10 cellular contexts compared by ENCODE assay signal in genomic region chr17:55394357-55395021, GRCh38. TPM values are rescaled to one million over a fixed set of nuclear protein-coding genes. Genes with fewer than 3 reads are reported as not detected.
DNase-seq lines count a peak whose midpoint lies in the region; ATAC-seq and TF ChIP-seq lines count a peak whose summit lies in the region.
"Had no signal": no experiment of that assay in that cellular context is flagged by ENCODE, and none has a peak within 500 bp of the region (broad histone marks: within the 10 kb centered on the region; RNA-seq: fewer than 3 reads in every experiment).

No MANE protein-coding gene starts in this region.

- H3F3A ChIP-seq in PC-9 (ENCODE audit: insufficient read depth, low read depth): no peaks in the 10 kb centered on the region

- no peaks in the 10 kb centered on the region for H3K79me2 ChIP-seq in PC-9 (ENCODE audit: low read depth)

- WGBS in liver: 58% methylated on average over 6 of the region's 6 CpGs

- H3K27me3 Mint-ChIP-seq in T-cell: no peaks in the 10 kb centered on the region
- H3K27me3 Mint-ChIP-seq in activated T-cell treated with anti-CD3 and anti-CD28 coated beads, Interleukin-2, amount 50 U/mL, for 24 hours: no peaks in the 10 kb centered on the region

- intact Hi-C loops in PC-9 (cut with micrococcal nuclease; ENCODE audit: unreplicated experiment): no loop called here

- H2AFZ ChIP-seq in PC-9: no peak overlapping the region

- H4K20me1 ChIP-seq in PC-9 (ENCODE audit: insufficient read depth): no peaks in the 10 kb centered on the region

- ATAC-seq in T-cell (replicated peaks in 1 of 4): no peak

- DNase-seq in NCI-H2171 treated with DMSO at 0.1 percent for 48 hours (lab: John Stamatoyannopoulos, UW) (peak; percentile 35), NCI-H2171 (lab: John Stamatoyannopoulos, UW) (no peak), T-cell (no peak), PC-9 (no peak)
- DNase-seq in activated effector memory CD4-positive, alpha-beta T cell treated with anti-CD3 and anti-CD28 coated beads, Interleukin-2, amount 50 U/mL, for 16 hours: no peak
- no peak for DNase-seq in activated T-cell treated with anti-CD3 and anti-CD28 coated beads, Interleukin-2, amount 50 U/mL, for 24 hours
- DNase-seq: caudate nucleus had no signal

- TF ChIP-seq RAD21 in liver (IDR thresholded peaks at IDR 0.05): peak; percentile 32 to 55

- H3K4me1 ChIP-seq in liver (ENCODE audit: control insufficient read depth in 4 of 4, insufficient read depth in 4 of 4, low read length in 3 of 4) (peaks cover 6 to 24% (median 22%) of the 10 kb centered on the region in 4 donors), subcutaneous abdominal adipose tissue (ENCODE audit: control insufficient read depth in 5 of 5, insufficient read depth in 5 of 5, low read length in 5 of 5) (peaks cover 0 to 43% (median 27%) of the 10 kb centered on the region in 5 donors), PC-9 (replicated peaks; ENCODE audit: insufficient read depth) (no peaks in the 10 kb centered on the region)
- H3K4me1 ChIP-seq: suprapubic skin had no signal

- CTCF ChIA-PET in T-cell (lab: Charles Lee) (no interaction called here), PC-9 (lab: Charles Lee) (interaction anchor here (0.7 kb wide), 1 partner anchor 16 kb away, joined by 3 read pairs; no protein-coding TSS in a partner anchor)

- H3K9ac ChIP-seq in liver (ENCODE audit: low read depth in 1 of 2, low read length in 2 of 2): no peak overlapping the region
- peak overlapping the region in 1 of 5 donors; percentile 22 for H3K9ac ChIP-seq in subcutaneous abdominal adipose tissue (ENCODE audit: low read length in 5 of 5)

- H3K4me2 ChIP-seq in PC-9: no peak overlapping the region

- H3K27me3 ChIP-seq in liver (ENCODE audit: control insufficient read depth in 4 of 4, insufficient read depth in 4 of 4, low read length in 3 of 4) (no peaks in the 10 kb centered on the region), subcutaneous abdominal adipose tissue (ENCODE audit: control insufficient read depth in 5 of 5, insufficient read depth in 4 of 5, low read length in 5 of 5) (no peaks in the 10 kb centered on the region), PC-9 (ENCODE audit: insufficient read depth, low read depth) (no peaks in the 10 kb centered on the region)
- H3K27me3 ChIP-seq: suprapubic skin had no signal

- TF ChIP-seq CTCF in liver (IDR thresholded peaks at IDR 0.05; ENCODE audit: low read depth, low read length, missing input control) (no peak), PC-9 (conservative IDR thresholded peaks at IDR 0.05) (no peak)

- H3K36me3 Mint-ChIP-seq in T-cell: peaks cover 33% of the 10 kb centered on the region
- peaks cover 46% of the 10 kb centered on the region for H3K36me3 Mint-ChIP-seq in activated T-cell treated with anti-CD3 and anti-CD28 coated beads, Interleukin-2, amount 50 U/mL, for 24 hours (ENCODE audit: low read depth)

- H3K27ac ChIP-seq in liver (ENCODE audit: low read depth in 1 of 2, low read length in 2 of 2) (peak overlapping the region; percentile 8 to 48), subcutaneous abdominal adipose tissue (ENCODE audit: low read depth, low read length) (peak overlapping the region; percentile 48), PC-9 (no peak overlapping the region)
- H3K27ac ChIP-seq: suprapubic skin had no signal

- H3K9me3 ChIP-seq in liver (ENCODE audit: control insufficient read depth in 4 of 4, low read length in 3 of 4) (no peaks in the 10 kb centered on the region), subcutaneous abdominal adipose tissue (ENCODE audit: control insufficient read depth in 5 of 5, low read length in 5 of 5) (no peaks in the 10 kb centered on the region), PC-9 (ENCODE audit: insufficient read depth, low read depth) (no peaks in the 10 kb centered on the region)
- H3K9me3 ChIP-seq: suprapubic skin had no signal

- H3K36me3 ChIP-seq in liver (ENCODE audit: control insufficient read depth in 4 of 4, insufficient read depth in 3 of 4, low read depth in 1 of 4, low read length in 3 of 4) (peaks cover 0 to 6% (median 1%) of the 10 kb centered on the region in 4 donors), subcutaneous abdominal adipose tissue (ENCODE audit: control insufficient read depth in 5 of 5, insufficient read depth in 5 of 5, low read length in 5 of 5) (peaks cover 26 to 50% (median 36%) of the 10 kb centered on the region in 5 donors), PC-9 (ENCODE audit: low read depth) (peaks cover under 1% of the 10 kb centered on the region; the same call in 1 of the 2 replicates)

- H3K4me3 Mint-ChIP-seq in T-cell: no peak overlapping the region
- no peak overlapping the region for H3K4me3 Mint-ChIP-seq in activated T-cell treated with anti-CD3 and anti-CD28 coated beads, Interleukin-2, amount 50 U/mL, for 24 hours

- no TSS peak for BruUV-seq in PC-9 (replicated peaks; lab: Mats Ljungman, UMichigan)

- peak overlapping the region; percentile 3 to 27 for H3K27ac Mint-ChIP-seq in T-cell
- no peak overlapping the region for H3K27ac Mint-ChIP-seq in activated T-cell treated with anti-CD3 and anti-CD28 coated beads, Interleukin-2, amount 50 U/mL, for 24 hours

- 0 out of 2 replicates have a peak, but pooled peaks cover 7% of the 10 kb centered on the region for H3K9me2 ChIP-seq in PC-9 (ENCODE audit: insufficient read depth)

- POLR2A ChIA-PET in T-cell (lab: Charles Lee): interaction anchor here in 1 of 2 donors (0.6 kb wide), 1 partner anchor 20 kb away, joined by 3 read pairs; no protein-coding TSS in a partner anchor
- POLR2A ChIA-PET in PC-9 (lab: Charles Lee; ENCODE audit: unreplicated experiment): no interaction called here

- no peak overlapping the region for H3K4me3 ChIP-seq in liver (ENCODE audit: low read depth in 1 of 3, low read length in 3 of 3)
- no peak overlapping the region for H3K4me3 ChIP-seq in subcutaneous abdominal adipose tissue (ENCODE audit: low read depth in 1 of 5, low read length in 5 of 5)
- no peak overlapping the region for H3K4me3 ChIP-seq in PC-9
- H3K4me3 ChIP-seq: suprapubic skin had no signal

- no peaks in the 10 kb centered on the region for H3K9me3 Mint-ChIP-seq in T-cell
- no peaks in the 10 kb centered on the region for H3K9me3 Mint-ChIP-seq in activated T-cell treated with anti-CD3 and anti-CD28 coated beads, Interleukin-2, amount 50 U/mL, for 24 hours

- no peaks in the 10 kb centered on the region for H3K4me1 Mint-ChIP-seq in T-cell
- no peaks in the 10 kb centered on the region for H3K4me1 Mint-ChIP-seq in activated T-cell treated with anti-CD3 and anti-CD28 coated beads, Interleukin-2, amount 50 U/mL, for 24 hours (ENCODE audit: low read depth)

TF ChIP-seq in liver, 16 proteins besides CTCF, POLR2A, EP300 and RAD21 (continues in another document):
- TF ChIP-seq MAX (IDR thresholded peaks at IDR 0.05) (peak; percentile 47), HNF4G (IDR thresholded peaks at IDR 0.05) (peak; percentile 83), YY1 (IDR thresholded peaks at IDR 0.05) (peak; percentile 61), NR2F2 (IDR thresholded peaks at IDR 0.05) (no peak), JUND (IDR thresholded peaks at IDR 0.05) (peak; percentile 46 to 71), TAF1 (conservative IDR thresholded peaks at IDR 0.05) (no peak), FOXA1 (IDR thresholded peaks at IDR 0.05) (peak; percentile 76)
- TF ChIP-seq, protein P1, sequence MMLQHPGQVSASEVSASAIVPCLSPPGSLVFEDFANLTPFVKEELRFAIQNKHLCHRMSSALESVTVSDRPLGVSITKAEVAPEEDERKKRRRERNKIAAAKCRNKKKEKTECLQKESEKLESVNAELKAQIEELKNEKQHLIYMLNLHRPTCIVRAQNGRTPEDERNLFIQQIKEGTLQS (IDR thresholded peaks at IDR 0.05): peak; percentile 50
- TF ChIP-seq, protein P2, sequence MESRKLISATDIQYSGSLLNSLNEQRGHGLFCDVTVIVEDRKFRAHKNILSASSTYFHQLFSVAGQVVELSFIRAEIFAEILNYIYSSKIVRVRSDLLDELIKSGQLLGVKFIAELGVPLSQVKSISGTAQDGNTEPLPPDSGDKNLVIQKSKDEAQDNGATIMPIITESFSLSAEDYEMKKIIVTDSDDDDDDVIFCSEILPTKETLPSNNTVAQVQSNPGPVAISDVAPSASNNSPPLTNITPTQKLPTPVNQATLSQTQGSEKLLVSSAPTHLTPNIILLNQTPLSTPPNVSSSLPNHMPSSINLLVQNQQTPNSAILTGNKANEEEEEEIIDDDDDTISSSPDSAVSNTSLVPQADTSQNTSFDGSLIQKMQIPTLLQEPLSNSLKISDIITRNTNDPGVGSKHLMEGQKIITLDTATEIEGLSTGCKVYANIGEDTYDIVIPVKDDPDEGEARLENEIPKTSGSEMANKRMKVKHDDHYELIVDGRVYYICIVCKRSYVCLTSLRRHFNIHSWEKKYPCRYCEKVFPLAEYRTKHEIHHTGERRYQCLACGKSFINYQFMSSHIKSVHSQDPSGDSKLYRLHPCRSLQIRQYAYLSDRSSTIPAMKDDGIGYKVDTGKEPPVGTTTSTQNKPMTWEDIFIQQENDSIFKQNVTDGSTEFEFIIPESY (IDR thresholded peaks at IDR 0.05): peak; percentile 38

RNA-seq across cellular contexts. Expression of gene MMD, which starts 27.1 kb away (rescaled TPM):
- 10 to 100 TPM; 12.8 to 26.3 (median 17.5) TPM for total RNA-seq in T-cell
- 10 to 100 TPM; 12.9 to 18.7 TPM for total RNA-seq in liver
- polyA plus RNA-seq in liver: 1 to 10 TPM; 4.9 to 9.9 TPM
- total RNA-seq in PC-9 (2021): 7.2 and 9.9 TPM in 2 replicates
